In genomic region chr10:58741673-58742072, GRCh38 we compare ENCODE assay signal across 21 cellular contexts.
"Had no signal": no experiment of that assay in that cellular context is flagged by ENCODE, and none has a peak within 500 bp of the region (broad histone marks: within the 10 kb centered on the region; RNA-seq: fewer than 3 reads in every experiment).

No MANE protein-coding gene starts in this region.

- ATAC-seq: activated naive CD8-positive, alpha-beta T cell treated with anti-CD3 and anti-CD28 coated beads, Interleukin-2, amount 50 U/mL, for 24 hours; natural killer cell treated with Interleukin-12 subunit alpha and Interleukin-12 subunit beta and Interleukin-15 and Interleukin-18, amount 100 ng/mL, for 72 hours; stimulated activated memory B cell treated with anti-CD40 and anti-IgM and Interleukin-4, amounts not matched to agents 10 μg/mL and 1 μg/mL and 100 μg/mL, for 72 hours; upper lobe of right lung had no signal

- H3K36me3 Mint-ChIP-seq: activated naive CD4-positive, alpha-beta T cell treated with anti-CD3 and anti-CD28 coated beads, Interleukin-2, amount 10 ng/mL, durations not matched to agents 7 days and 5 days; immature natural killer cell; natural killer cell treated with Interleukin-12 subunit alpha and Interleukin-12 subunit beta and Interleukin-15 and Interleukin-18, amount 100 ng/mL, for 72 hours; stimulated activated memory B cell treated with anti-CD40 and anti-IgM and Interleukin-4, amounts not matched to agents 10 μg/mL and 1 μg/mL and 100 μg/mL, for 72 hours had no signal

- H3K4me1 ChIP-seq: right lobe of liver, spleen, upper lobe of right lung had no signal

- H3K4me3 ChIP-seq: ascending aorta, breast epithelium, right lobe of liver, spleen, upper lobe of right lung had no signal

- H3K27me3 ChIP-seq: ascending aorta, breast epithelium, right lobe of liver, spleen, upper lobe of right lung had no signal

- H3K4me1 Mint-ChIP-seq: activated naive CD4-positive, alpha-beta T cell treated with anti-CD3 and anti-CD28 coated beads, Interleukin-2, amount 10 ng/mL, durations not matched to agents 7 days and 5 days; activated naive CD8-positive, alpha-beta T cell treated with anti-CD3 and anti-CD28 coated beads, Interleukin-2, amount 50 U/mL, for 24 hours; immature natural killer cell; stimulated activated memory B cell treated with anti-CD40 and anti-IgM and Interleukin-4, amounts not matched to agents 10 μg/mL and 1 μg/mL and 100 μg/mL, for 72 hours had no signal

- H3K9me3 Mint-ChIP-seq: activated naive CD4-positive, alpha-beta T cell treated with anti-CD3 and anti-CD28 coated beads, Interleukin-2, amount 10 ng/mL, durations not matched to agents 7 days and 5 days; activated naive CD8-positive, alpha-beta T cell treated with anti-CD3 and anti-CD28 coated beads, Interleukin-2, amount 50 U/mL, for 24 hours had no signal

- DNase-seq: activated CD4-positive, alpha-beta T cell treated with anti-CD3 and anti-CD28 coated beads for 1 hour; activated CD8-positive, alpha-beta memory T cell treated with anti-CD3 and anti-CD28 coated beads for 24 hours; activated CD8-positive, alpha-beta memory T cell treated with anti-CD3 and anti-CD28 coated beads, Interleukin-2, amount 50 U/mL, for 48 hours; activated effector memory CD4-positive, alpha-beta T cell treated with Interleukin-2 at 50 U/mL for 16 hours; activated naive CD4-positive, alpha-beta T cell treated with anti-CD3 and anti-CD28 coated beads, Interleukin-2, amount 10 ng/mL, durations not matched to agents 7 days and 5 days; activated naive CD8-positive, alpha-beta T cell treated with anti-CD3 and anti-CD28 coated beads, Interleukin-2, amount 50 U/mL, for 24 hours; activated T-cell treated with anti-CD3 and anti-CD28 coated beads, Interleukin-2, amount 50 U/mL, for 48 hours; cortex of kidney; erythroblast; immature natural killer cell; mesendoderm; nucleus accumbens; right lobe of liver; spleen; stimulated activated CD4-positive, alpha-beta T cell treated with anti-CD3 and anti-CD28 coated beads, Interleukin-4, amount 100 ng/mL, for 4 hours; upper lobe of right lung; WERI-Rb-1 had no signal

- H3K27me3 Mint-ChIP-seq: activated naive CD4-positive, alpha-beta T cell treated with anti-CD3 and anti-CD28 coated beads, Interleukin-2, amount 10 ng/mL, durations not matched to agents 7 days and 5 days; activated naive CD8-positive, alpha-beta T cell treated with anti-CD3 and anti-CD28 coated beads, Interleukin-2, amount 50 U/mL, for 24 hours; natural killer cell treated with Interleukin-12 subunit alpha and Interleukin-12 subunit beta and Interleukin-15 and Interleukin-18, amount 100 ng/mL, for 72 hours; stimulated activated memory B cell treated with anti-CD40 and anti-IgM and Interleukin-4, amounts not matched to agents 10 μg/mL and 1 μg/mL and 100 μg/mL, for 72 hours had no signal

- H3K36me3 ChIP-seq: ascending aorta, breast epithelium, right lobe of liver, spleen, upper lobe of right lung, WERI-Rb-1 had no signal

- H3K27ac ChIP-seq: breast epithelium, right lobe of liver, spleen, upper lobe of right lung, WERI-Rb-1 had no signal

- H3K4me3 Mint-ChIP-seq: activated naive CD4-positive, alpha-beta T cell treated with anti-CD3 and anti-CD28 coated beads, Interleukin-2, amount 10 ng/mL, durations not matched to agents 7 days and 5 days; activated naive CD8-positive, alpha-beta T cell treated with anti-CD3 and anti-CD28 coated beads, Interleukin-2, amount 50 U/mL, for 24 hours; immature natural killer cell; natural killer cell treated with Interleukin-12 subunit alpha and Interleukin-12 subunit beta and Interleukin-15 and Interleukin-18, amount 100 ng/mL, for 72 hours; stimulated activated memory B cell treated with anti-CD40 and anti-IgM and Interleukin-4, amounts not matched to agents 10 μg/mL and 1 μg/mL and 100 μg/mL, for 72 hours had no signal

- H3K27ac Mint-ChIP-seq: activated naive CD4-positive, alpha-beta T cell treated with anti-CD3 and anti-CD28 coated beads, Interleukin-2, amount 10 ng/mL, durations not matched to agents 7 days and 5 days; activated naive CD8-positive, alpha-beta T cell treated with anti-CD3 and anti-CD28 coated beads, Interleukin-2, amount 50 U/mL, for 24 hours; immature natural killer cell; natural killer cell treated with Interleukin-12 subunit alpha and Interleukin-12 subunit beta and Interleukin-15 and Interleukin-18, amount 100 ng/mL, for 72 hours; stimulated activated memory B cell treated with anti-CD40 and anti-IgM and Interleukin-4, amounts not matched to agents 10 μg/mL and 1 μg/mL and 100 μg/mL, for 72 hours had no signal

- H3K9me3 ChIP-seq: ascending aorta, breast epithelium, right lobe of liver, upper lobe of right lung had no signal
